Comparison of ENCODE assay signal across 21 cellular contexts in the genomic region with DNA sequence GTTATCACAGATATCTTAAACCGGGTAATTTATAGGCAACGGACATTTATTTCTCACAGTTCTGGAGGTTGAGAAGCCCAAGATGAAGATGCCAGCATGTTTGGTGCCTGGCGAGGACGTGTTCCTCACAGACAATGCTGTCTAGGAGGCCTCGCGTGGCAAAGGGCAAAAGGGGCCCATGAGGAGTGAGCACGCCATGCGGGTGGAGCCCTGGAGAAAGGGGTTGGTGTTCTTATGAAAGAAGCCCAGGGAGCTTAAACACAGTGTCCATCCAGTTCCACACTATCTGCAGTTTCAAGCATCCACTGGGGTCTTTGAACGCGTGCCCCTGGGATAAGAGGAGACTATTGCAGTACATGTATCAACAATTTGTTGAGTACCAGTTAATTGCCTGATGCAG. TPM values are rescaled to one million over a fixed set of nuclear protein-coding genes. Genes with fewer than 3 reads are reported as not detected.
"Had no signal": no experiment of that assay in that cellular context is flagged by ENCODE, and none has a peak within 500 bp of the region (broad histone marks: within the 10 kb centered on the region; RNA-seq: fewer than 3 reads in every experiment).

No MANE protein-coding gene starts in this region.

- H3K9me3 ChIP-seq: esophagus squamous epithelium, lower lobe of right lung, neutrophil, sigmoid colon, spleen, thoracic aorta, tibial nerve, upper lobe of right lung, uterus had no signal

- H3K27me3 ChIP-seq: neutrophil, sigmoid colon, spleen, tibial nerve, upper lobe of right lung, uterus had no signal

- H3K27ac ChIP-seq: esophagus squamous epithelium, lower lobe of right lung, neutrophil, sigmoid colon, skin epidermis, spleen, thoracic aorta, tibial nerve, upper lobe of right lung had no signal

- H3K36me3 ChIP-seq: esophagus squamous epithelium, lower lobe of right lung, neutrophil, sigmoid colon, spleen, thoracic aorta, tibial nerve, upper lobe of right lung, uterus had no signal

- H3K4me1 ChIP-seq: esophagus squamous epithelium, lower lobe of right lung, sigmoid colon, spleen, tibial nerve, upper lobe of right lung, uterus had no signal

- H3K4me3 ChIP-seq: esophagus squamous epithelium, lower lobe of right lung, sigmoid colon, skin epidermis, spleen, thoracic aorta, tibial nerve, upper lobe of right lung, uterus had no signal

- ATAC-seq: effector memory CD8-positive, alpha-beta T cell; left ventricle myocardium superior; lower lobe of right lung; naive thymus-derived CD8-positive, alpha-beta T cell; stimulated activated memory B cell treated with anti-CD40 and anti-IgM and Interleukin-4, amounts not matched to agents 10 μg/mL and 1 μg/mL and 100 μg/mL, for 72 hours; upper lobe of right lung had no signal

- DNase-seq: cortex of kidney; effector memory CD8-positive, alpha-beta T cell; erythroblast; esophagus squamous epithelium; foreskin melanocyte; hypothalamus; immature natural killer cell; left ventricle myocardium superior; lower lobe of right lung; naive thymus-derived CD8-positive, alpha-beta T cell; sigmoid colon; spleen; stimulated activated CD4-positive, alpha-beta T cell treated with anti-CD3 and anti-CD28 coated beads, Interleukin-4, amount 100 ng/mL, for 4 hours; upper lobe of right lung; uterus had no signal

RNA-seq across cellular contexts. Expression of gene CXCL12, which starts 51.4 kb away (rescaled TPM):
- total RNA-seq: naive thymus-derived CD8-positive, alpha-beta T cell had no signal
- polyA plus RNA-seq: immature natural killer cell; keratinocyte; naive thymus-derived CD8-positive, alpha-beta T cell had no signal
